Comparison of ENCODE assay signal across 8 cellular contexts in genomic region chr7:25125137-25125946, GRCh38. TPM values are rescaled to one million over a fixed set of nuclear protein-coding genes. Genes with fewer than 3 reads are reported as not detected.
A peak's percentile ranks its signal among the peaks of the same experiment; 100 is the strongest.
DNase-seq lines count a peak whose midpoint lies in the region; ATAC-seq and TF ChIP-seq lines count a peak whose summit lies in the region.

TSS of gene CYCS (minus strand) at chr7:25125260. CDS start at chr7:25124119, 1,141 bp downstream.

- POLR2A ChIA-PET in BJ (lab: Charles Lee) = interaction anchor here (0.6 to 0.7 kb wide), 8 partner anchors 51 to 1529 kb away, joined by 3 to 15 read pairs (median 4); no protein-coding TSS in a partner anchor

- DNase-seq in BJ (ENCODE audit: low read depth) = peak; percentile 98
- DNase-seq in NCI-H526 treated with DMSO at 0.1 percent for 48 hours (lab: John Stamatoyannopoulos, UW) = peak; percentile 98
- peak; percentile 100 for DNase-seq in activated CD4-positive, alpha-beta T cell treated with anti-CD3 and anti-CD28 coated beads, Interleukin-2, amount 10 ng/mL, durations not matched to agents 24 days and 14 days
- peak; percentile 100 for DNase-seq in colonic mucosa
- DNase-seq in kidney tubule cell (ENCODE audit: low spot score) = peak; percentile 100
- DNase-seq in stimulated activated CD4-positive, alpha-beta T cell treated with anti-CD3 and anti-CD28 coated beads, Interleukin-1b, Interleukin-23, amount 100 ng/mL, for 24 hours (ENCODE audit: low read depth in 4 of 4, low spot score in 1 of 4) = peak; percentile 96 to 99 (median 98)

- H3K4me3 Mint-ChIP-seq in activated CD4-positive, alpha-beta T cell treated with anti-CD3 and anti-CD28 coated beads, Interleukin-2, amount 10 ng/mL, durations not matched to agents 24 days and 14 days = peak within 1 kb of the TSS; percentile 96

- no peaks in the 10 kb centered on the region for H3K4me1 ChIP-seq in colonic mucosa

- intact Hi-C loops in activated CD4-positive, alpha-beta T cell treated with anti-CD3 and anti-CD28 coated beads, Interleukin-2, amount 10 ng/mL, durations not matched to agents 24 days and 14 days (cut with micrococcal nuclease) = loop anchor here (1.0 to 10.0 kb wide), 6 partner anchors 35 to 1828 kb away; partner anchors contain the start of genes CCDC126, MALSU1 and PALS2
- intact Hi-C loops in colonic mucosa (cut with DNase I) = no loop called here

- H3K36me3 Mint-ChIP-seq in activated CD4-positive, alpha-beta T cell treated with anti-CD3 and anti-CD28 coated beads, Interleukin-2, amount 10 ng/mL, durations not matched to agents 24 days and 14 days (ENCODE audit: low read depth) = peaks cover 43% of the 10 kb centered on the region

- peaks cover 31% of the 10 kb centered on the region for H3K4me1 Mint-ChIP-seq in activated CD4-positive, alpha-beta T cell treated with anti-CD3 and anti-CD28 coated beads, Interleukin-2, amount 10 ng/mL, durations not matched to agents 24 days and 14 days

- H3K9me3 ChIP-seq in colonic mucosa = no peaks in the 10 kb centered on the region

- peak within 1 kb of the TSS; percentile 77 to 100 for H3K9ac ChIP-seq in colonic mucosa (ENCODE audit: low read depth in 2 of 2, low read length in 2 of 2)

- H3K27ac ChIP-seq in colonic mucosa = peak within 1 kb of the TSS; percentile 91

- H3K27me3 ChIP-seq in BJ (ENCODE audit: control insufficient read depth, insufficient read depth, low read length) (no peaks in the 10 kb centered on the region), colonic mucosa (no peaks in the 10 kb centered on the region)

- no peak for TF ChIP-seq CTCF in BJ (IDR thresholded peaks at IDR 0.05; ENCODE audit: insufficient read depth, low read depth, low read length)
- no peak for TF ChIP-seq CTCF in colonic mucosa (IDR thresholded peaks at IDR 0.05)

- peak within 1 kb of the TSS; percentile 55 for H3K4me3 ChIP-seq in BJ (ENCODE audit: low read depth, low read length)
- peak within 1 kb of the TSS; percentile 95 for H3K4me3 ChIP-seq in colonic mucosa

- H3K27ac Mint-ChIP-seq in activated CD4-positive, alpha-beta T cell treated with anti-CD3 and anti-CD28 coated beads, Interleukin-2, amount 10 ng/mL, durations not matched to agents 24 days and 14 days = peak within 1 kb of the TSS; percentile 95

- H3K9me3 Mint-ChIP-seq in activated CD4-positive, alpha-beta T cell treated with anti-CD3 and anti-CD28 coated beads, Interleukin-2, amount 10 ng/mL, durations not matched to agents 24 days and 14 days = no peaks in the 10 kb centered on the region

- H3K36me3 ChIP-seq in BJ (ENCODE audit: control insufficient read depth, insufficient read depth, low read length) = no peaks in the 10 kb centered on the region; the same call in 1 of the 2 replicates
- peaks cover 7% of the 10 kb centered on the region for H3K36me3 ChIP-seq in colonic mucosa

- ATAC-seq in GM19324 (IDR thresholded peaks at IDR 0.05; ENCODE audit: low FRiP score, unreplicated experiment) (peak; percentile 94), HG03469 (IDR thresholded peaks at IDR 0.05; ENCODE audit: unreplicated experiment) (peak; percentile 95)

- CTCF ChIA-PET in BJ (lab: Yijun Ruan, JAX) = interaction anchor here (0.8 to 1.7 kb wide), 6 partner anchors 15 to 414 kb away, joined by 3 to 9 read pairs (median 4); no protein-coding TSS in a partner anchor

- H3K27me3 Mint-ChIP-seq in activated CD4-positive, alpha-beta T cell treated with anti-CD3 and anti-CD28 coated beads, Interleukin-2, amount 10 ng/mL, durations not matched to agents 24 days and 14 days = no peaks in the 10 kb centered on the region

RNA-seq across cellular contexts. Expression of gene CYCS, which starts in this region (rescaled TPM):
- polyA plus RNA-seq in BJ (2011; rRNA removed) = 19.4 and 55.1 TPM in 2 replicates
- 6.3 and 9.7 TPM in 2 replicates for polyA minus RNA-seq in BJ (2011; rRNA and poly(A)+ RNA removed)
- 280 and 290 TPM in 2 replicates for total RNA-seq in activated CD4-positive, alpha-beta T cell treated with anti-CD3 and anti-CD28 coated beads, Interleukin-2, amount 10 ng/mL, durations not matched to agents 24 days and 14 days
- 100 to 1,000 TPM; 344 to 371 TPM for total RNA-seq in colonic mucosa

Comparison
In these comparisons a context has a peak if more than half of its experiments do, and no peak if none do; other contexts are left out.
1. Peak in every context shown above with its lines: DNase-seq, ATAC-seq, H3K4me3 ChIP-seq and H3K27ac ChIP-seq.